ENCODE assay signal across 2 cellular contexts in genomic region chr5:171697591-171698102, GRCh38.
TF ChIP-seq lines count a peak whose summit lies in the region.

No MANE protein-coding gene starts in this region.

TF ChIP-seq in GM12878, 131 proteins besides CTCF, POLR2A, EP300 and RAD21 (continued from another document):
- TF ChIP-seq ATF7 (IDR thresholded peaks at IDR 0.05; ENCODE audit: low read depth) (no peak), FOXM1 (IDR thresholded peaks at IDR 0.05; ENCODE audit: low read depth, low read length) (no peak), PBX3 (IDR thresholded peaks at IDR 0.05; ENCODE audit: insufficient replicate concordance, low read depth, low read length) (peak; percentile 43), BACH1 (IDR thresholded peaks at IDR 0.05; ENCODE audit: borderline replicate concordance) (no peak), MTA2 (IDR thresholded peaks at IDR 0.05; ENCODE audit: low read depth) (no peak), HDAC6 (IDR thresholded peaks at IDR 0.05; ENCODE audit: unreplicated experiment) (no peak), TAF1 (IDR thresholded peaks at IDR 0.05; ENCODE audit: borderline replicate concordance, low read depth, low read length) (no peak), RBBP5 (conservative IDR thresholded peaks at IDR 0.05) (no peak), BCL3 (IDR thresholded peaks at IDR 0.05; ENCODE audit: borderline replicate concordance, insufficient read depth, low read depth, low read length, poor library complexity, severe bottlenecking) (peak; percentile 93)
TF ChIP-seq in GM12878: peak in this region for 2.

TF ChIP-seq in WTC11, 78 proteins besides CTCF, POLR2A, EP300 and RAD21 (continued from another document):
- TF ChIP-seq ZNF512 (CRISPR knock-in tag; IDR thresholded peaks at IDR 0.05; ENCODE audit: borderline replicate concordance) = no peak
- no peak for TF ChIP-seq NFATC4 (CRISPR knock-in tag; IDR thresholded peaks at IDR 0.05)
- no peak for TF ChIP-seq ZNF396 (CRISPR knock-in tag; IDR thresholded peaks at IDR 0.05; ENCODE audit: borderline replicate concordance)
- no peak for TF ChIP-seq GRHL2 (CRISPR knock-in tag; IDR thresholded peaks at IDR 0.05; ENCODE audit: insufficient replicate concordance, severe bottlenecking)
- no peak for TF ChIP-seq ARID4B (CRISPR knock-in tag; IDR thresholded peaks at IDR 0.05; ENCODE audit: borderline replicate concordance)
- no peak for TF ChIP-seq ZNF138 (CRISPR knock-in tag; conservative IDR thresholded peaks at IDR 0.05)
- TF ChIP-seq PRDM15 (CRISPR knock-in tag; IDR thresholded peaks at IDR 0.05) = no peak
- no peak for TF ChIP-seq NFYB (CRISPR knock-in tag; conservative IDR thresholded peaks at IDR 0.05; ENCODE audit: low read depth)
- no peak for TF ChIP-seq ATF1 (CRISPR knock-in tag; IDR thresholded peaks at IDR 0.05)
- TF ChIP-seq MYBL2 (CRISPR knock-in tag; IDR thresholded peaks at IDR 0.05) = no peak
- no peak for TF ChIP-seq USF2 (CRISPR knock-in tag; IDR thresholded peaks at IDR 0.05)
- no peak for TF ChIP-seq GTF2I (CRISPR knock-in tag; conservative IDR thresholded peaks at IDR 0.05)
- TF ChIP-seq RORB (CRISPR knock-in tag; IDR thresholded peaks at IDR 0.05) = no peak
- TF ChIP-seq ATF3 (CRISPR knock-in tag; conservative IDR thresholded peaks at IDR 0.05) = no peak
